Comparison of ENCODE assay signal across 16 cellular contexts in genomic region chr12:77742631-77743030, GRCh38.
DNase-seq lines count a peak whose midpoint lies in the region; ATAC-seq, FAIRE-seq and TF ChIP-seq lines count a peak whose summit lies in the region.
"Had no signal": no experiment of that assay in that cellular context is flagged by ENCODE, and none has a peak within 500 bp of the region (broad histone marks: within the 10 kb centered on the region; RNA-seq: fewer than 3 reads in every experiment).

No MANE protein-coding gene starts in this region.

- H3K4me3 ChIP-seq in pancreas = no peak overlapping the region
- H3K4me3 ChIP-seq: SK-N-MC had no signal

- H3K4me1 ChIP-seq in pancreas = peaks cover 0 to 2% (median 0%) of the 10 kb centered on the region in 3 donors

- 29 to 32% methylated on average over 1 of the region's 1 CpG for WGBS in pancreas, 2 donors

- no peaks in the 10 kb centered on the region for H3K9me3 ChIP-seq in pancreas

- no peaks in the 10 kb centered on the region for H3K27me3 Mint-ChIP-seq in Calu3 (ENCODE audit: unreplicated experiment)

- H3K27ac ChIP-seq in pancreas = no peak overlapping the region
- H3K27ac ChIP-seq: C4-2B, SK-N-MC had no signal

- no peaks in the 10 kb centered on the region for H3K9me3 Mint-ChIP-seq in Calu3 (ENCODE audit: low read depth, unreplicated experiment)

- H3K36me3 Mint-ChIP-seq in Calu3 (ENCODE audit: insufficient read depth, unreplicated experiment) = no peaks in the 10 kb centered on the region

- peaks cover 20% of the 10 kb centered on the region for H3K4me1 Mint-ChIP-seq in Calu3 (ENCODE audit: low read depth, unreplicated experiment)

- CTCF ChIA-PET in Calu3 (lab: Charles Lee) = interaction anchor here (0.6 kb wide), 1 partner anchor 39 kb away, joined by 3 read pairs; no protein-coding TSS in a partner anchor

- intact Hi-C loops in Calu3 (cut with micrococcal nuclease; ENCODE audit: unreplicated experiment) (no loop called here), pancreas (cut with DNase I) (no loop called here)

- BruUV-seq in Calu3 (replicated peaks; lab: Mats Ljungman, UMichigan) = no TSS peak

- no peaks in the 10 kb centered on the region for H3K36me3 ChIP-seq in pancreas

- FAIRE-seq in pancreas (lab: Jason Lieb, UNC) (no peak), GM12892 (lab: Jason Lieb, UNC) (no peak)

- TF ChIP-seq CTCF in Calu3 (IDR thresholded peaks at IDR 0.05; ENCODE audit: unreplicated experiment) (no peak), pancreas (IDR thresholded peaks at IDR 0.05) (no peak)

- no peak overlapping the region for H3K4me3 Mint-ChIP-seq in Calu3 (ENCODE audit: low read depth, unreplicated experiment)

- no peak for ATAC-seq in pancreas
- ATAC-seq: Panc1 had no signal

- no peaks in the 10 kb centered on the region for H3K27me3 ChIP-seq in pancreas

- no peak overlapping the region for H3K27ac Mint-ChIP-seq in Calu3 (ENCODE audit: unreplicated experiment)

- DNase-seq in COLO668 (lab: John Stamatoyannopoulos, UW; ENCODE audit: unreplicated experiment) (peak; percentile 24), DMS53 treated with DMSO at 0.1 percent for 48 hours (lab: John Stamatoyannopoulos, UW; ENCODE audit: unreplicated experiment) (peak; percentile 97), NCI-H345 treated with DMSO at 0.1 percent for 48 hours (lab: John Stamatoyannopoulos, UW; ENCODE audit: unreplicated experiment) (peak; percentile 32), SHP77 treated with DMSO at 0.1 percent for 48 hours (lab: John Stamatoyannopoulos, UW) (peak; percentile 10), Calu3 (no peak), SK-N-DZ (ENCODE audit: low spot score) (no peak), pancreas (no peak), GM12892 (ENCODE audit: insufficient read length) (no peak)
- DNase-seq: AML-193, GF-D8, KG1, NCI-H146, NCI-H2081 treated with DMSO at 0.1 percent for 48 hours had no signal

- no peak for TF ChIP-seq POLR2A in GM12892 (IDR thresholded peaks at IDR 0.05; ENCODE audit: low read depth, low read length)

Comparison
In these comparisons a context has a peak if more than half of its experiments do, and no peak if none do; other contexts are left out.
1. DNase-seq: peak in COLO668 (single experiment), DMS53 treated with DMSO at 0.1 percent for 48 hours (single experiment), NCI-H345 treated with DMSO at 0.1 percent for 48 hours (single experiment) and SHP77 treated with DMSO at 0.1 percent for 48 hours (single experiment); none in Calu3 (single experiment), SK-N-DZ (single experiment), pancreas (0 of 6) and GM12892 (single experiment).